In the genomic region with DNA sequence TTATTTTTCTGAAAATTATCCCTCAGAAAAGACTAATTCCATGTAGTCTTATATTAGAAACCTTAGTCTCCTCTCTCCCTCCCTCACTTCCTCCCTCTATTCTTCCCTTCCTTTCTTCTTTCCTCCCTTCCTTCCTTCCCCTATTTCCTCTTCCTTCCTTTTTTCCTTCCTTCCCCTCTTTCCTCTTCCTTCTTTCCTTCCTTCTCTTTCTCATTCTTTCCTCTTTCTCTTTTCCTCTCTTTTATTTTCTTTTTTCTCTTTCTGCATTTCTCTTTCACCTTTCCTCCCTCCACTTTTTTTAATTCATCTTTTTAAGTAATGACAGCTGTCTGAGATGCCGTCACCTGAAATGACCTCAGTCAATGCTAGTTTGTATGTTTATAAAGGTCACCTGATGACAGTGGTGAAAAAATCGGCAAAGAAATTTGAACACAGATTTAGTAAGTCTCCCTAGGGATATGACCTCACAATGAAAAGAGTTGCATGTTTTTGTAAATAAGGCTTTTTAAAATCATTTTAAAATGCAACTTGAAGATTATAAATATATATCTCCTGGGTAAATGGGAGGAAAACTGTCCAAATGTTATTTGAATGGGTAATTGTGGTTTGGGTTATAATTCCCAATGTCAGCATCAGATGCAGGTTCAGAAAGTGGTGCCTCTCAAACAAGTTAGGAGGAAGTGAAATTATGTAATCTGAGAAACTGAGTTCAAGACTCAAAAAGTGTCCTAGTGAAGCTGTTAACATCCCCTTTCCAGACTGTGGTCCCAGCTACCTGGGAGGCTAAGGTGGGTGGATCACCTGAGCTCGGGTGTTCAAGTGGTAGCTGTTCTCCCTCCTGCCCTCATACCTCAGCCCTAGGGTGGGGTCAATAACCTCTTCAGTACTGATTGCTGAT, we compare ENCODE assay signal across 14 cellular contexts.
DNase-seq lines count a peak whose midpoint lies in the region; ATAC-seq, FAIRE-seq and TF ChIP-seq lines count a peak whose summit lies in the region.
"Had no signal": no experiment of that assay in that cellular context is flagged by ENCODE, and none has a peak within 500 bp of the region (broad histone marks: within the 10 kb centered on the region; RNA-seq: fewer than 3 reads in every experiment).

No MANE protein-coding gene starts in this region.

- H3K4me2 ChIP-seq in GM12878 (ENCODE audit: control insufficient read depth, insufficient read depth), result no peak overlapping the region
- H3K4me2 ChIP-seq: hepatocyte had no signal

- RAD21 ChIA-PET in GM12878 (lab: Charles Lee; ENCODE audit: unreplicated experiment), result interaction anchor here (0.5 to 2.0 kb wide), 6 partner anchors 15 to 90 kb away, joined by 3 to 7 read pairs (median 4); a partner anchor contains a TSS

- H3K36me3 Mint-ChIP-seq in naive B cell, result no peaks in the 10 kb centered on the region

- no peak for TF ChIP-seq EP300 in GM12878 (IDR thresholded peaks at IDR 0.05; ENCODE audit: borderline replicate concordance in 1 of 2, control insufficient read depth in 1 of 2, low read depth in 2 of 2, low read length in 2 of 2)

- H3K4me3 ChIP-seq in AG10803 (ENCODE audit: low read length), result no peak overlapping the region
- H3K4me3 ChIP-seq in GM12878, result no peak overlapping the region
- no peak overlapping the region for H3K4me3 ChIP-seq in SJCRH30
- H3K4me3 ChIP-seq: hepatocyte, uterus had no signal

- H3K36me3 ChIP-seq in GM12878 (ENCODE audit: control insufficient read depth in 2 of 2, insufficient read depth in 2 of 2, low read length in 1 of 2), result no peaks in the 10 kb centered on the region
- H3K36me3 ChIP-seq in SJCRH30, result no peaks in the 10 kb centered on the region
- H3K36me3 ChIP-seq: uterus had no signal

- peak; percentile 72 for ATAC-seq in GM12878
- peak; percentile 48 to 54 for ATAC-seq in naive B cell (ENCODE audit: low read depth in 2 of 2)
- ATAC-seq in SK-N-SH treated with all-trans-retinoic acid at 6 μM for 48 hours, result no peak

- 16% methylated on average over 3 of the region's 3 CpGs for WGBS in GM12878 (ENCODE audit: insufficient coverage, insufficient replicate concordance, low lambda C conversion rate, missing lambda C conversion rate)

- no peak for TF ChIP-seq RAD21 in GM12878 (IDR thresholded peaks at IDR 0.05; ENCODE audit: insufficient read depth, low read depth, low read length)

- no peaks in the 10 kb centered on the region for H3K9me3 ChIP-seq in GM12878 (replicated peaks; ENCODE audit: control insufficient read depth, insufficient read depth, low read length)
- 0 out of 2 replicates have a peak, but pooled peaks cover 5% of the 10 kb centered on the region for H3K9me3 ChIP-seq in SJCRH30 (replicated peaks)
- H3K9me3 ChIP-seq: uterus had no signal

- peak overlapping the region in 1 of 8 donors; percentile 73 for H3K4me3 Mint-ChIP-seq in naive B cell

- H3K9ac ChIP-seq in GM12878 (ENCODE audit: control insufficient read depth, insufficient read depth, low read length), result no peak overlapping the region

- peaks cover 7% of the 10 kb centered on the region for H3K4me1 ChIP-seq in GM12878 (ENCODE audit: control insufficient read depth, insufficient read depth, low read length)
- peaks cover 21% of the 10 kb centered on the region for H3K4me1 ChIP-seq in SJCRH30
- H3K4me1 ChIP-seq: uterus had no signal

- DNase-seq in AG10803 (ENCODE audit: low read depth) (peak; percentile 41), LHCN-M2 (ENCODE audit: low read depth) (peak; percentile 72), GM12878 (ENCODE audit: low read depth, low spot score) (no peak), naive B cell (no peak), SJCRH30 (no peak), pons (ENCODE audit: low spot score) (no peak)
- no peak for DNase-seq in activated naive CD4-positive, alpha-beta T cell treated with anti-CD3 and anti-CD28 coated beads, Interleukin-2, amount 50 U/mL, for 16 hours
- DNase-seq: cortex of kidney; GF-D8; NCI-H510A treated with DMSO at 0.1 percent for 48 hours; stimulated activated CD4-positive, alpha-beta T cell treated with anti-CD3 and anti-CD28 coated beads, Interleukin-4, amount 100 ng/mL, for 4 hours had no signal

- FAIRE-seq in GM12878 (lab: Jason Lieb, UNC), result no peak

- in situ Hi-C loops in GM12878 (cut with MboI), result no loop called here

- TF ChIP-seq CTCF in AG10803 (conservative IDR thresholded peaks at IDR 0.05; ENCODE audit: low read length) (no peak), GM12878 (IDR thresholded peaks at IDR 0.05 in 2 of 3, conservative IDR thresholded peaks at IDR 0.05 in 1 of 3; ENCODE audit: control insufficient read depth in 2 of 3, extremely low read depth in 1 of 3, insufficient read depth in 1 of 3, low read depth in 3 of 3, low read length in 3 of 3) (no peak)

- no peaks in the 10 kb centered on the region for H4K20me1 ChIP-seq in GM12878 (ENCODE audit: control insufficient read depth, insufficient read depth)

- H3K27me3 ChIP-seq in GM12878 (replicated peaks in 1 of 2; ENCODE audit: control insufficient read depth in 2 of 2, insufficient read depth in 2 of 2, low read length in 1 of 2) (no peaks in the 10 kb centered on the region), SJCRH30 (no peaks in the 10 kb centered on the region)
- H3K27me3 ChIP-seq: hepatocyte, uterus had no signal

- SMC1A ChIA-PET in GM12878 (lab: Charles Lee; ENCODE audit: uncharacterized antibody, unreplicated experiment), result interaction anchor here (0.6 to 2.2 kb wide), 6 partner anchors 15 to 398 kb away, joined by 3 to 10 read pairs (median 4); no protein-coding TSS in a partner anchor

- H2AFZ ChIP-seq in GM12878 (ENCODE audit: control insufficient read depth, low read depth, low read length), result no peak overlapping the region
- H2AFZ ChIP-seq: hepatocyte had no signal

- CTCF ChIA-PET in GM12878 (lab: Yijun Ruan, JAX), result interaction anchor here (0.7 to 0.9 kb wide), 2 partner anchors 58 to 152 kb away, joined by 3 to 4 read pairs; no protein-coding TSS in a partner anchor

- intact Hi-C loops in GM12878 (cut with micrococcal nuclease; ENCODE audit: unreplicated experiment), result no loop called here

- POLR2A ChIA-PET in GM12878 (lab: Charles Lee), result interaction anchor here (0.6 to 1.2 kb wide), 3 partner anchors 17 to 66 kb away, joined by 3 to 8 read pairs (median 3); no protein-coding TSS in a partner anchor

- H3K27me3 Mint-ChIP-seq in naive B cell, result peaks cover 0 to 5% (median 0%) of the 10 kb centered on the region in 3 donors

- H3K4me1 Mint-ChIP-seq in naive B cell, result peaks cover 13 to 24% (median 22%) of the 10 kb centered on the region in 3 donors

- H3K27ac Mint-ChIP-seq in naive B cell, result peak overlapping the region in 4 of 6 donors; percentile 38 to 86 (median 76)

- TF ChIP-seq POLR2A in GM12878 (IDR thresholded peaks at IDR 0.05; ENCODE audit: low read depth, low read length), result no peak

- no peaks in the 10 kb centered on the region for H3K79me2 ChIP-seq in GM12878 (ENCODE audit: control insufficient read depth, insufficient read depth, low read length)
- H3K79me2 ChIP-seq: hepatocyte had no signal

- no peaks in the 10 kb centered on the region for H3K9me3 Mint-ChIP-seq in naive B cell

- H3K27ac ChIP-seq in GM12878 (ENCODE audit: control insufficient read depth, insufficient read depth), result no peak overlapping the region
- no peak overlapping the region for H3K27ac ChIP-seq in SJCRH30
- H3K27ac ChIP-seq: hepatocyte, uterus had no signal

- no TSS peak for BruUV-seq in GM12878 (replicated peaks; lab: Mats Ljungman, UMichigan)

TF ChIP-seq in SK-N-SH treated with all-trans-retinoic acid at 6 μM for 48 hours, 23 proteins besides CTCF, POLR2A, EP300 and RAD21 (continues in another document):
- TF ChIP-seq ARNTL (CRISPR knock-in tag; IDR thresholded peaks at IDR 0.05; ENCODE audit: borderline replicate concordance, low read depth), result no peak
- no peak for TF ChIP-seq PPARA (CRISPR knock-in tag; IDR thresholded peaks at IDR 0.05; ENCODE audit: borderline replicate concordance)
- no peak for TF ChIP-seq OSR1 (CRISPR knock-in tag; IDR thresholded peaks at IDR 0.05)
- no peak for TF ChIP-seq ZC3H10 (CRISPR knock-in tag; IDR thresholded peaks at IDR 0.05)
- no peak for TF ChIP-seq ESRRG (CRISPR knock-in tag; IDR thresholded peaks at IDR 0.05)
- no peak for TF ChIP-seq ZFP30 (CRISPR knock-in tag; IDR thresholded peaks at IDR 0.05)
- TF ChIP-seq CSDC2 (CRISPR knock-in tag; IDR thresholded peaks at IDR 0.05), result no peak
- no peak for TF ChIP-seq BACH2 (CRISPR knock-in tag; IDR thresholded peaks at IDR 0.05; ENCODE audit: borderline replicate concordance)
- TF ChIP-seq, protein P1, sequence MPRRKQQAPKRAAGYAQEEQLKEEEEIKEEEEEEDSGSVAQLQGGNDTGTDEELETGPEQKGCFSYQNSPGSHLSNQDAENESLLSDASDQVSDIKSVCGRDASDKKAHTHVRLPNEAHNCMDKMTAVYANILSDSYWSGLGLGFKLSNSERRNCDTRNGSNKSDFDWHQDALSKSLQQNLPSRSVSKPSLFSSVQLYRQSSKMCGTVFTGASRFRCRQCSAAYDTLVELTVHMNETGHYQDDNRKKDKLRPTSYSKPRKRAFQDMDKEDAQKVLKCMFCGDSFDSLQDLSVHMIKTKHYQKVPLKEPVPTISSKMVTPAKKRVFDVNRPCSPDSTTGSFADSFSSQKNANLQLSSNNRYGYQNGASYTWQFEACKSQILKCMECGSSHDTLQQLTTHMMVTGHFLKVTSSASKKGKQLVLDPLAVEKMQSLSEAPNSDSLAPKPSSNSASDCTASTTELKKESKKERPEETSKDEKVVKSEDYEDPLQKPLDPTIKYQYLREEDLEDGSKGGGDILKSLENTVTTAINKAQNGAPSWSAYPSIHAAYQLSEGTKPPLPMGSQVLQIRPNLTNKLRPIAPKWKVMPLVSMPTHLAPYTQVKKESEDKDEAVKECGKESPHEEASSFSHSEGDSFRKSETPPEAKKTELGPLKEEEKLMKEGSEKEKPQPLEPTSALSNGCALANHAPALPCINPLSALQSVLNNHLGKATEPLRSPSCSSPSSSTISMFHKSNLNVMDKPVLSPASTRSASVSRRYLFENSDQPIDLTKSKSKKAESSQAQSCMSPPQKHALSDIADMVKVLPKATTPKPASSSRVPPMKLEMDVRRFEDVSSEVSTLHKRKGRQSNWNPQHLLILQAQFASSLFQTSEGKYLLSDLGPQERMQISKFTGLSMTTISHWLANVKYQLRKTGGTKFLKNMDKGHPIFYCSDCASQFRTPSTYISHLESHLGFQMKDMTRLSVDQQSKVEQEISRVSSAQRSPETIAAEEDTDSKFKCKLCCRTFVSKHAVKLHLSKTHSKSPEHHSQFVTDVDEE (CRISPR knock-in tag; IDR thresholded peaks at IDR 0.05), result no peak

Comparison
In these comparisons a context has a peak if more than half of its experiments do, and no peak if none do; other contexts are left out.
1. DNase-seq: peak in AG10803 (single experiment) and LHCN-M2 (single experiment); none in GM12878 (single experiment), naive B cell (single experiment), SJCRH30 (0 of 2), pons (single experiment) and activated naive CD4-positive, alpha-beta T cell treated with anti-CD3 and anti-CD28 coated beads, Interleukin-2, amount 50 U/mL, for 16 hours (single experiment).